In genomic region chr3:120645083-120645800, GRCh38 we compare ENCODE assay signal across 16 cellular contexts. TPM values are rescaled to one million over a fixed set of nuclear protein-coding genes. Genes with fewer than 3 reads are reported as not detected.
DNase-seq lines count a peak whose midpoint lies in the region; ATAC-seq and TF ChIP-seq lines count a peak whose summit lies in the region.
"Had no signal": no experiment of that assay in that cellular context is flagged by ENCODE, and none has a peak within 500 bp of the region (broad histone marks: within the 10 kb centered on the region; RNA-seq: fewer than 3 reads in every experiment).

No MANE protein-coding gene starts in this region.

- no peaks in the 10 kb centered on the region for H3K9me3 Mint-ChIP-seq in nephron progenitor cell
- H3K9me3 Mint-ChIP-seq: activated naive CD4-positive, alpha-beta T cell treated with anti-CD3 and anti-CD28 coated beads, Interleukin-2, amount 50 U/mL, for 24 hours; IgD-negative memory B cell; naive B cell; T-helper 1 cell treated with Interleukin-12 subunit alpha and Interleukin-12 subunit beta and Interleukin-4 antibody, amounts not matched to agents 30 μg/mL and 1 μg/mL, for 36 hours had no signal

- no peak for ATAC-seq in GM19328 (IDR thresholded peaks at IDR 0.05; ENCODE audit: unreplicated experiment)

- in situ Hi-C loops in brain microvascular endothelial cell (cut with HindIII; ENCODE audit: low pct_ligation_motif_present, low sequenced_read_pairs) = no loop called here

- H3K4me3 ChIP-seq in brain microvascular endothelial cell (ENCODE audit: low read depth, low read length) = no peak overlapping the region

- no peak overlapping the region for H3K4me3 Mint-ChIP-seq in nephron progenitor cell
- H3K4me3 Mint-ChIP-seq: activated naive CD4-positive, alpha-beta T cell treated with anti-CD3 and anti-CD28 coated beads, Interleukin-2, amount 50 U/mL, for 24 hours; CD14-positive monocyte; IgD-negative memory B cell; naive B cell; T-helper 1 cell treated with Interleukin-12 subunit alpha and Interleukin-12 subunit beta and Interleukin-4 antibody, amounts not matched to agents 30 μg/mL and 1 μg/mL, for 36 hours had no signal

- TF ChIP-seq CTCF in nephron progenitor cell (IDR thresholded peaks at IDR 0.05) (no peak), brain microvascular endothelial cell (IDR thresholded peaks at IDR 0.05; ENCODE audit: low read depth, low read length, missing control alignments) (no peak)

- DNase-seq in ELF-1 (ENCODE audit: low read depth, low spot score) (peak; percentile 6), M059J (ENCODE audit: low read depth) (peak; percentile 15), cerebellar cortex (ENCODE audit: low spot score) (peak; percentile 84), nephron progenitor cell (no peak), brain microvascular endothelial cell (no peak)
- no peak for DNase-seq in activated CD4-positive, CD25-positive, alpha-beta regulatory T cell treated with anti-CD3 and anti-CD28 coated beads, Interleukin-2, amount 50 U/mL, for 72 hours
- DNase-seq: activated CD4-positive, alpha-beta T cell treated with anti-CD3 and anti-CD28 coated beads for 4 hours; activated T-cell treated with anti-CD3 and anti-CD28 coated beads for 4 hours; left cardiac atrium; naive B cell; NCI-H187 had no signal

- H3K27me3 Mint-ChIP-seq in nephron progenitor cell (ENCODE audit: low read depth, poor library complexity) = peaks cover 10% of the 10 kb centered on the region
- H3K27me3 Mint-ChIP-seq: activated naive CD4-positive, alpha-beta T cell treated with anti-CD3 and anti-CD28 coated beads, Interleukin-2, amount 50 U/mL, for 24 hours; IgD-negative memory B cell had no signal

- no peaks in the 10 kb centered on the region for H3K36me3 Mint-ChIP-seq in nephron progenitor cell (ENCODE audit: low read depth)
- H3K36me3 Mint-ChIP-seq: CD14-positive monocyte, naive B cell had no signal

- H3K4me1 Mint-ChIP-seq in nephron progenitor cell = peaks cover 8% of the 10 kb centered on the region
- H3K4me1 Mint-ChIP-seq: naive B cell had no signal

- no peaks in the 10 kb centered on the region for H3K36me3 ChIP-seq in brain microvascular endothelial cell (replicated peaks)

- no peak overlapping the region for H3K27ac ChIP-seq in brain microvascular endothelial cell

- no peaks in the 10 kb centered on the region for H3K27me3 ChIP-seq in brain microvascular endothelial cell (replicated peaks)

- H3K27ac Mint-ChIP-seq in nephron progenitor cell = peak overlapping the region; percentile 75
- H3K27ac Mint-ChIP-seq: activated naive CD4-positive, alpha-beta T cell treated with anti-CD3 and anti-CD28 coated beads, Interleukin-2, amount 50 U/mL, for 24 hours; CD14-positive monocyte; IgD-negative memory B cell; naive B cell; T-helper 1 cell treated with Interleukin-12 subunit alpha and Interleukin-12 subunit beta and Interleukin-4 antibody, amounts not matched to agents 30 μg/mL and 1 μg/mL, for 36 hours had no signal

RNA-seq across cellular contexts. Expression of gene HGD, which starts 36.8 kb away (rescaled TPM):
- not detected in 2 replicates for total RNA-seq in M059J (2014; rRNA removed; shearing (Covaris generic))

RNA-seq across cellular contexts. Expression of gene NDUFB4, which starts 49.1 kb away (rescaled TPM):
- 287 and 362 TPM in 2 replicates for total RNA-seq in M059J (2014; rRNA removed; shearing (Covaris generic))

Comparison
In these comparisons a context has a peak if more than half of its experiments do, and no peak if none do; other contexts are left out.
1. DNase-seq: peak in ELF-1 (single experiment), M059J (single experiment) and cerebellar cortex (single experiment); none in nephron progenitor cell (single experiment), brain microvascular endothelial cell (single experiment) and activated CD4-positive, CD25-positive, alpha-beta regulatory T cell treated with anti-CD3 and anti-CD28 coated beads, Interleukin-2, amount 50 U/mL, for 72 hours (single experiment).